ENCODE assay signal across 14 cellular contexts in the genomic region with DNA sequence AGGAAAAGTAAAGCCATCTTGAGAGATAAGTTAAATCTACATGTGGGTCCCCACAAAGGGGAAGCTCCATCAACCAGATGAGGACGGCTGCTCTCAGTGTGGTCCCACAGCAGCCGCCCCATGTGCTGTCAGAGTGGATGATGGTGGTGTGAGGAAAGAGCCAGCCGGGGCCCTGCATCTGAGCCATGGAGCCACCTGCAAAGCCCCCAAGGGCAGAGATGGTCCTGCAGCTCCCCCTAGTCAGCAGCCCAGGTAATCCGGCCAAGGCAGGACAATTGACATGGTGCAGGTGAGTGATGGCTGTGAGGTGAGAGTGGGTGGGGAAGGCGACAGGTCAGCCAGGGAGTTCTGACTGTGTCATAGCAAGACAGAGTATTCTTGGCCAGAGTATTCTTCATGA.
DNase-seq lines count a peak whose midpoint lies in the region; ATAC-seq, FAIRE-seq and TF ChIP-seq lines count a peak whose summit lies in the region.
"Had no signal": no experiment of that assay in that cellular context is flagged by ENCODE, and none has a peak within 500 bp of the region (broad histone marks: within the 10 kb centered on the region; RNA-seq: fewer than 3 reads in every experiment).

No MANE protein-coding gene starts in this region.

- H3K4me1 Mint-ChIP-seq in Calu3 (ENCODE audit: low read depth, unreplicated experiment): no peaks in the 10 kb centered on the region

- POLR2A ChIA-PET in HepG2 (lab: Yijun Ruan, JAX): no interaction called here

- no peak overlapping the region for H3K27ac ChIP-seq in HepG2 (ENCODE audit: extremely low read length, insufficient read depth, low read length)

- H3K27me3 Mint-ChIP-seq in Calu3 (ENCODE audit: unreplicated experiment): peaks cover 12% of the 10 kb centered on the region

- no peak for FAIRE-seq in HepG2 (lab: Jason Lieb, UNC)
- FAIRE-seq: A204.1 had no signal

- BruUV-seq in HepG2 (replicated peaks; lab: Mats Ljungman, UMichigan) (no TSS peak), Calu3 (replicated peaks; lab: Mats Ljungman, UMichigan) (no TSS peak)

- no peak overlapping the region for H2AFZ ChIP-seq in HepG2 (ENCODE audit: low read length)

- H3K36me3 ChIP-seq in HepG2 (replicated peaks in 1 of 2; ENCODE audit: control insufficient read depth in 1 of 2, insufficient read depth in 2 of 2, low read length in 2 of 2): no peaks in the 10 kb centered on the region

- H3K36me3 Mint-ChIP-seq in Calu3 (ENCODE audit: insufficient read depth, unreplicated experiment): no peaks in the 10 kb centered on the region

- H3K4me2 ChIP-seq in HepG2 (ENCODE audit: low read depth, low read length): no peak overlapping the region

- no peak overlapping the region for H3K9ac ChIP-seq in HepG2 (ENCODE audit: insufficient read depth, low read depth, low read length)

- no peaks in the 10 kb centered on the region for H3K4me1 ChIP-seq in HepG2 (ENCODE audit: insufficient read depth, low read length)

- H3K79me2 ChIP-seq in HepG2 (ENCODE audit: insufficient read depth, low read length): no peaks in the 10 kb centered on the region

- no peak overlapping the region for H3K4me3 Mint-ChIP-seq in Calu3 (ENCODE audit: low read depth, unreplicated experiment)

- CTCF ChIA-PET in HepG2 (lab: Yijun Ruan, JAX; ENCODE audit: low intra/inter-chr PET ratio, low total read pairs) (no interaction called here), Calu3 (lab: Charles Lee) (no interaction called here)

- H3K4me3 ChIP-seq in HepG2 (replicated peaks in 1 of 3; ENCODE audit: insufficient read depth in 1 of 3, low read depth in 2 of 3, low read length in 3 of 3): no peak overlapping the region

- intact Hi-C loops in HepG2 (cut with micrococcal nuclease; ENCODE audit: unreplicated experiment) (loop anchor here (10.0 kb wide), 1 partner anchor 554 kb away; no protein-coding TSS in a partner anchor), Calu3 (cut with micrococcal nuclease; ENCODE audit: unreplicated experiment) (loop anchor here (10.0 kb wide), 1 partner anchor 386 kb away; no protein-coding TSS in a partner anchor)

- H3K9me3 Mint-ChIP-seq in Calu3 (ENCODE audit: low read depth, unreplicated experiment): peaks cover 7% of the 10 kb centered on the region

- no peaks in the 10 kb centered on the region for H4K20me1 ChIP-seq in HepG2 (ENCODE audit: insufficient read depth, low read length)

- no peaks in the 10 kb centered on the region for H3K27me3 ChIP-seq in HepG2 (ENCODE audit: control insufficient read depth in 1 of 2, insufficient read depth in 2 of 2, low read length in 2 of 2)

- ATAC-seq in GM19452 (IDR thresholded peaks at IDR 0.05; ENCODE audit: unreplicated experiment) (peak; percentile 55), HepG2 (peak; percentile 36; the same call in 1 of the 3 replicates), HG03520 (IDR thresholded peaks at IDR 0.05; ENCODE audit: unreplicated experiment) (no peak)
- ATAC-seq: sciatic nerve had no signal

- no peak for TF ChIP-seq RAD21 in HepG2 (CRISPR knock-in tag; IDR thresholded peaks at IDR 0.05)

- peak; percentile 57 for TF ChIP-seq CTCF in HepG2 (CRISPR knock-in tag; IDR thresholded peaks at IDR 0.05)
- TF ChIP-seq CTCF in Calu3 (IDR thresholded peaks at IDR 0.05; ENCODE audit: unreplicated experiment): no peak

- 22% methylated on average over 5 of the region's 5 CpGs for WGBS in HepG2 (ENCODE audit: low lambda C conversion rate)

- peak; percentile 7 for DNase-seq in NCI-H2107 treated with DMSO at 0.1 percent for 48 hours (lab: John Stamatoyannopoulos, UW; ENCODE audit: unreplicated experiment)
- DNase-seq in NCI-H2107 (lab: John Stamatoyannopoulos, UW): no peak
- DNase-seq in NCI-H748 treated with DMSO at 0.1 percent for 48 hours (lab: John Stamatoyannopoulos, UW): peak; percentile 57
- DNase-seq in HepG2 (ENCODE audit: low spot score): no peak
- no peak for DNase-seq in Calu3
- DNase-seq in C1 segment of cervical spinal cord (lab: John Stamatoyannopoulos, UW): no peak
- DNase-seq: amniotic stem cell; KG1; midbrain; NK-92 treated with Interleukin-12 subunit alpha and Interleukin-12 subunit beta, amount 100 ng/mL, for 24 hours had no signal

- in situ Hi-C loops in HepG2 (cut with HindIII; ENCODE audit: extremely low pct_ligation_motif_present, low pct_unique_long_range_greater_than_20kb): loop anchor here (25.0 kb wide), 1 partner anchor 681 kb away; no protein-coding TSS in a partner anchor

- no peak for TF ChIP-seq POLR2A in HepG2 (IDR thresholded peaks at IDR 0.05; ENCODE audit: insufficient read depth in 1 of 2, low read depth in 2 of 2, low read length in 2 of 2)

- TF ChIP-seq EP300 in HepG2 (IDR thresholded peaks at IDR 0.05; ENCODE audit: low read depth in 2 of 2, low read length in 2 of 2) (no peak), HepG2 (CRISPR knock-in tag; IDR thresholded peaks at IDR 0.05; ENCODE audit: borderline replicate concordance) (no peak)

- H3K27ac Mint-ChIP-seq in Calu3 (ENCODE audit: unreplicated experiment): no peak overlapping the region

- H3K9me3 ChIP-seq in HepG2 (ENCODE audit: low read length): no peaks in the 10 kb centered on the region

TF ChIP-seq in HepG2, 621 proteins besides CTCF, POLR2A, EP300 and RAD21:
- TF ChIP-seq RORA (CRISPR knock-in tag; IDR thresholded peaks at IDR 0.05) (no peak), SMC3 (IDR thresholded peaks at IDR 0.05; ENCODE audit: low read length) (0 out of 2 replicates have a peak, but pooled peaks have one; percentile 1), STAG1 (CRISPR knock-in tag; IDR thresholded peaks at IDR 0.05) (peak; percentile 50)

Comparison
In these comparisons a context has a peak if more than half of its experiments do, and no peak if none do; other contexts are left out.
1. DNase-seq: peak in NCI-H2107 treated with DMSO at 0.1 percent for 48 hours (single experiment) and NCI-H748 treated with DMSO at 0.1 percent for 48 hours (single experiment); none in NCI-H2107 (single experiment), HepG2 (single experiment), Calu3 (single experiment) and C1 segment of cervical spinal cord (0 of 14).